15 cellular contexts compared by ENCODE assay signal in genomic region chr16:10130482-10130996, GRCh38. TPM values are rescaled to one million over a fixed set of nuclear protein-coding genes. Genes with fewer than 3 reads are reported as not detected.
DNase-seq lines count a peak whose midpoint lies in the region; ATAC-seq and TF ChIP-seq lines count a peak whose summit lies in the region.
"Had no signal": no experiment of that assay in that cellular context is flagged by ENCODE, and none has a peak within 500 bp of the region (broad histone marks: within the 10 kb centered on the region; RNA-seq: fewer than 3 reads in every experiment).

No MANE protein-coding gene starts in this region.

- H3K4me1 ChIP-seq in vagina: no peaks in the 10 kb centered on the region
- no peaks in the 10 kb centered on the region for H3K4me1 ChIP-seq in ovary (ENCODE audit: insufficient read depth)
- H3K4me1 ChIP-seq: BLaER1 had no signal

- H3K27me3 ChIP-seq in vagina: no peaks in the 10 kb centered on the region
- no peaks in the 10 kb centered on the region for H3K27me3 ChIP-seq in ovary
- H3K27me3 ChIP-seq: BLaER1 had no signal

- WGBS in ovary, 3 donors: 41 to 57% (median 46%) methylated on average over 4 of the region's 4 CpGs

- DNase-seq in left ventricle myocardium superior (no peak), left cardiac atrium (no peak), fibroblast of mammary gland (ENCODE audit: low read depth) (peak; percentile 34), occipital lobe (lab: John Stamatoyannopoulos, UW) (peak; percentile 40), NCI-H226 (no peak), vagina (ENCODE audit: extremely low spot score in 2 of 2) (no peak), NCI-H510A treated with DMSO at 0.1 percent for 48 hours (lab: John Stamatoyannopoulos, UW) (no peak), ovary (no peak)
- DNase-seq: CD8-positive, alpha-beta T cell; DMS79 treated with DMSO at 0.1 percent for 48 hours; GF-D8; NCI-H1092; NCI-H524 treated with DMSO at 0.1 percent for 48 hours had no signal

- intact Hi-C loops in left ventricle myocardium superior (cut with micrococcal nuclease): no loop called here
- intact Hi-C loops in left cardiac atrium (cut with DNase I): no loop called here
- intact Hi-C loops in vagina (cut with DNase I): no loop called here
- intact Hi-C loops in ovary (cut with DNase I): no loop called here

- TF ChIP-seq CTCF in fibroblast of mammary gland (conservative IDR thresholded peaks at IDR 0.05; ENCODE audit: control insufficient read depth, insufficient read depth, low read depth, low read length): no peak
- TF ChIP-seq CTCF in vagina (IDR thresholded peaks at IDR 0.05): no peak
- TF ChIP-seq CTCF in ovary (IDR thresholded peaks at IDR 0.05): no peak

- no peak overlapping the region for H3K4me3 ChIP-seq in fibroblast of mammary gland (ENCODE audit: control insufficient read depth, low read depth, low read length)
- H3K4me3 ChIP-seq in vagina: no peak overlapping the region
- no peak overlapping the region for H3K4me3 ChIP-seq in ovary
- H3K4me3 ChIP-seq: BLaER1, K562 had no signal

- H3K27ac ChIP-seq in vagina (no peak overlapping the region), ovary (no peak overlapping the region)
- H3K27ac ChIP-seq: BLaER1 had no signal

- ATAC-seq in left ventricle myocardium superior: peak; percentile 23
- ATAC-seq in left cardiac atrium: no peak
- ATAC-seq: CD8-positive, alpha-beta T cell; K562 had no signal

- no peak for TF ChIP-seq EP300 in ovary (IDR thresholded peaks at IDR 0.05)

- H3K9me3 ChIP-seq in vagina (no peaks in the 10 kb centered on the region), ovary (no peaks in the 10 kb centered on the region)
- H3K9me3 ChIP-seq: BLaER1 had no signal

- no peaks in the 10 kb centered on the region for H3K36me3 ChIP-seq in vagina
- H3K36me3 ChIP-seq in ovary: no peaks in the 10 kb centered on the region
- H3K36me3 ChIP-seq: BLaER1 had no signal

- TF ChIP-seq POLR2A in vagina (IDR thresholded peaks at IDR 0.05) (no peak), ovary (IDR thresholded peaks at IDR 0.05) (no peak)

RNA-seq across cellular contexts. Expression of gene GRIN2A, which starts 51.7 kb away (rescaled TPM):
- total RNA-seq in left ventricle myocardium superior: 3.6 TPM
- total RNA-seq in left cardiac atrium: 1 to 10 TPM; 2.0 to 6.5 TPM
- total RNA-seq in occipital lobe: 10.9 TPM
- 1.5 TPM for total RNA-seq in vagina
- total RNA-seq in ovary: 1 to 10 TPM in 2 of 7 donors, under 1 TPM in 4, not detected in 1; 0.08 to 5.4 (median 0.68) TPM
- polyA plus RNA-seq in ovary: under 1 TPM; 0.12 to 0.72 TPM
- total RNA-seq: CD8-positive, alpha-beta T cell; K562 had no signal
- polyA plus RNA-seq: K562 had no signal

Comparison
In these comparisons a context has a peak if more than half of its experiments do, and no peak if none do; other contexts are left out.
1. DNase-seq: peak in fibroblast of mammary gland (single experiment) and occipital lobe (single experiment); none in left ventricle myocardium superior (single experiment), left cardiac atrium (single experiment), NCI-H226 (single experiment), vagina (0 of 2), NCI-H510A treated with DMSO at 0.1 percent for 48 hours (single experiment) and ovary (0 of 5).